Comparison of ENCODE assay signal across 26 cellular contexts in genomic region chr1:109658533-109659051, GRCh38. TPM values are rescaled to one million over a fixed set of nuclear protein-coding genes. Genes with fewer than 3 reads are reported as not detected.
A peak's percentile ranks its signal among the peaks of the same experiment; 100 is the strongest.
DNase-seq lines count a peak whose midpoint lies in the region; ATAC-seq and TF ChIP-seq lines count a peak whose summit lies in the region.
"Had no signal": no experiment of that assay in that cellular context is flagged by ENCODE, and none has a peak within 500 bp of the region (broad histone marks: within the 10 kb centered on the region; RNA-seq: fewer than 3 reads in every experiment).

No MANE protein-coding gene starts in this region.

- peak; percentile 15 for DNase-seq in GDM1 (lab: John Stamatoyannopoulos, UW)
- no peak for DNase-seq in RWPE1 (ENCODE audit: low spot score)
- no peak for DNase-seq in endothelial cell (ENCODE audit: low spot score)
- DNase-seq in neural crest cell (ENCODE audit: low read depth, low spot score) = no peak
- no peak for DNase-seq in occipital lobe (lab: John Stamatoyannopoulos, UW)
- no peak for DNase-seq in NCI-H1105 treated with DMSO at 0.1 percent for 48 hours (lab: John Stamatoyannopoulos, UW)
- DNase-seq: activated CD4-positive, alpha-beta T cell treated with anti-CD3 and anti-CD28 coated beads, Interleukin-2, amount 50 U/mL, for 4 hours; activated CD8-positive, alpha-beta memory T cell treated with anti-CD3 and anti-CD28 coated beads, Interleukin-2, amount 50 U/mL, for 48 hours; activated naive CD8-positive, alpha-beta T cell treated with anti-CD3 and anti-CD28 coated beads, Interleukin-2, amount 10 ng/mL, durations not matched to agents 7 days and 5 days; heart right ventricle; left colon; naive thymus-derived CD4-positive, alpha-beta T cell; NCI-H1105; NCI-H2081; NCI-H345; NCI-H82; T-helper 9 cell; upper lobe of left lung had no signal

- CTCF ChIA-PET in RWPE1 (lab: Yijun Ruan, JAX) = interaction anchor here (0.5 kb wide), 1 partner anchor 371 kb away, joined by 3 read pairs; no protein-coding TSS in a partner anchor

- H3K4me1 Mint-ChIP-seq in endothelial cell (ENCODE audit: unreplicated experiment) = peaks cover 17% of the 10 kb centered on the region
- H3K4me1 Mint-ChIP-seq in neural crest cell = peaks cover 37% of the 10 kb centered on the region

- H3K9me3 Mint-ChIP-seq in endothelial cell (ENCODE audit: unreplicated experiment) = no peaks in the 10 kb centered on the region
- H3K9me3 Mint-ChIP-seq in neural crest cell = no peaks in the 10 kb centered on the region
- H3K9me3 Mint-ChIP-seq: activated naive CD8-positive, alpha-beta T cell treated with anti-CD3 and anti-CD28 coated beads, Interleukin-2, amount 10 ng/mL, durations not matched to agents 7 days and 5 days; central memory CD8-positive, alpha-beta T cell; naive thymus-derived CD4-positive, alpha-beta T cell; WTC11 had no signal

- H3K36me3 Mint-ChIP-seq in endothelial cell (ENCODE audit: low read depth, unreplicated experiment) = peaks cover 5% of the 10 kb centered on the region
- no peaks in the 10 kb centered on the region for H3K36me3 Mint-ChIP-seq in neural crest cell (ENCODE audit: low read depth)
- H3K36me3 Mint-ChIP-seq: activated naive CD8-positive, alpha-beta T cell treated with anti-CD3 and anti-CD28 coated beads, Interleukin-2, amount 10 ng/mL, durations not matched to agents 7 days and 5 days; WTC11 had no signal

- H3K27ac Mint-ChIP-seq in endothelial cell (ENCODE audit: unreplicated experiment) (peak overlapping the region; percentile 18), neural crest cell (ENCODE audit: unreplicated experiment) (no peak overlapping the region)
- H3K27ac Mint-ChIP-seq: activated naive CD8-positive, alpha-beta T cell treated with anti-CD3 and anti-CD28 coated beads, Interleukin-2, amount 10 ng/mL, durations not matched to agents 7 days and 5 days; WTC11 had no signal

- ATAC-seq in HG02981 (IDR thresholded peaks at IDR 0.05; ENCODE audit: unreplicated experiment) (no peak), HG03571 (IDR thresholded peaks at IDR 0.05; ENCODE audit: unreplicated experiment) (no peak)
- ATAC-seq: heart right ventricle; left colon; naive thymus-derived CD4-positive, alpha-beta T cell; WTC11 had no signal

- peak overlapping the region; percentile 19; the same call in 1 of the 2 replicates for H3K27ac ChIP-seq in RWPE1
- H3K27ac ChIP-seq: epithelial cell of prostate, heart right ventricle, upper lobe of left lung had no signal

- peak overlapping the region; percentile 5 for H3K4me3 Mint-ChIP-seq in endothelial cell (ENCODE audit: unreplicated experiment)
- peak overlapping the region; percentile 79 for H3K4me3 Mint-ChIP-seq in neural crest cell
- H3K4me3 Mint-ChIP-seq: activated naive CD8-positive, alpha-beta T cell treated with anti-CD3 and anti-CD28 coated beads, Interleukin-2, amount 10 ng/mL, durations not matched to agents 7 days and 5 days; central memory CD8-positive, alpha-beta T cell; WTC11 had no signal

- H3K27me3 Mint-ChIP-seq in endothelial cell (ENCODE audit: unreplicated experiment) (peaks cover 8% of the 10 kb centered on the region), neural crest cell (ENCODE audit: low read depth) (peaks cover 11% of the 10 kb centered on the region)
- H3K27me3 Mint-ChIP-seq: central memory CD8-positive, alpha-beta T cell had no signal

- POLR2A ChIA-PET in RWPE1 (lab: Yijun Ruan, JAX; ENCODE audit: low non-redundant PET) = no interaction called here

- TF ChIP-seq CTCF in RWPE1 (conservative IDR thresholded peaks at IDR 0.05; ENCODE audit: low read depth) = no peak
- TF ChIP-seq CTCF in endothelial cell (IDR thresholded peaks at IDR 0.05; ENCODE audit: unreplicated experiment) = no peak
- no peak for TF ChIP-seq CTCF in neural crest cell (conservative IDR thresholded peaks at IDR 0.05)

RNA-seq across cellular contexts. Expression of gene GSTM4, which starts 2.7 kb away (rescaled TPM):
- 7.8 TPM for total RNA-seq in endothelial cell (ENCODE audit: unreplicated experiment)
- 26.7 and 28.2 TPM in 2 replicates for total RNA-seq in neural crest cell
- total RNA-seq in occipital lobe = 4.7 TPM

RNA-seq across cellular contexts. Expression of gene GSTM2, which starts 9.3 kb away (rescaled TPM):
- 20.4 TPM for total RNA-seq in endothelial cell (ENCODE audit: unreplicated experiment)
- total RNA-seq in neural crest cell = 43.7 and 46.6 TPM in 2 replicates
- total RNA-seq in occipital lobe = 9.2 TPM

RNA-seq across cellular contexts. Expression of gene GSTM1, which starts 29.0 kb away (rescaled TPM):
- total RNA-seq in endothelial cell (ENCODE audit: unreplicated experiment) = not detected
- total RNA-seq in neural crest cell = 45.9 and 47.8 TPM in 2 replicates
- total RNA-seq in occipital lobe = not detected
- total RNA-seq: activated naive CD8-positive, alpha-beta T cell treated with anti-CD3 and anti-CD28 coated beads, Interleukin-2, amount 10 ng/mL, durations not matched to agents 7 days and 5 days; astrocyte; left colon; mesenteric fat pad; WTC11 had no signal

RNA-seq across cellular contexts. Expression of gene AMPD2, which starts 39.0 kb away (rescaled TPM):
- total RNA-seq in endothelial cell (ENCODE audit: unreplicated experiment) = 92.7 TPM
- total RNA-seq in neural crest cell = 93.1 and 105 TPM in 2 replicates
- 49.4 TPM for total RNA-seq in occipital lobe

RNA-seq across cellular contexts. Expression of gene GNAT2, which starts 39.2 kb away (rescaled TPM):
- total RNA-seq in endothelial cell (ENCODE audit: unreplicated experiment) = 0.26 TPM
- not detected in 2 replicates for total RNA-seq in neural crest cell
- not detected for total RNA-seq in occipital lobe
- total RNA-seq: astrocyte, H1, heart right ventricle, mesenteric fat pad, WTC11 had no signal

Comparison
In these comparisons a context has a peak if more than half of its experiments do, and no peak if none do; other contexts are left out.
1. RNA of gene GSTM1, which starts 29.0 kb away (total RNA-seq): 45.9 to 47.8 TPM in neural crest cell; not detected in endothelial cell (single experiment) and not detected in occipital lobe (single experiment); every median in the first group is over 10 times any median in the second.